ENCODE assay signal across 8 cellular contexts in the genomic region with DNA sequence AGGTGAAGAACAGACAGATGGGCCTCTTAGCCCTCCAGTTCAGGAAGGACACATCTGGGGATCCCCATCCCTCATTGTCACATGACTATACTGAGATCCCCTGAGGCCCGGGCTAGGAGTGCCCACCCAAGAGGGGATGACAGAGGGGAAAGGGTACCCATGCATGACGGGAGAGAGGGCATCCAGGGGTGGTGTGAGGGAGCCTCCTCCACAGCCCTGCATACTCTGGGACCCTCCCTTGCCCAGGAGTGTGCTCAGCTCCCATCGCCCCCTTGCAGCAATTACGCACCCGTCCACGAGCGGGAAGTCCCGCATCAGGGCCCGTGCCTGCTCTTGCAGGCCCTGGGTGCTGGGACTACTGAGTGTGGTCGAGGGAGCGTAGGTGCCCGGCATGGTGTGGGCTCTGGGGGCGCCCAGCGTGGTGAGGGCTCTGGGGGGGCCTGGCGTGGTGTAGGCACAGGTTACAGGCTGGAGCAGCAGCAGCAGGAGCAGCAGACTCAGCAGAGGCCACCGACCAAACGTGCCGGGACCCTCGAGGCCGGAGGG.
DNase-seq lines count a peak whose midpoint lies in the region; ATAC-seq and TF ChIP-seq lines count a peak whose summit lies in the region.

No MANE protein-coding gene starts in this region.

- H3K9ac ChIP-seq in parathyroid adenoma = no peak overlapping the region

- no peaks in the 10 kb centered on the region for H3K36me3 ChIP-seq in parathyroid adenoma (ENCODE audit: control insufficient read depth, insufficient read depth, low read length)

- peak overlapping the region; percentile 24 for H3K27ac ChIP-seq in parathyroid adenoma

- H3K36me3 Mint-ChIP-seq in effector memory CD8-positive, alpha-beta T cell (ENCODE audit: insufficient read depth) = peaks cover 13% of the 10 kb centered on the region

- peaks cover 15 to 18% of the 10 kb centered on the region in 2 donors for H3K4me1 Mint-ChIP-seq in effector memory CD8-positive, alpha-beta T cell (ENCODE audit: low read depth in 2 of 2)

- H3K4me2 ChIP-seq in parathyroid adenoma (ENCODE audit: low read length) = peak overlapping the region; percentile 45

- H2AFZ ChIP-seq in parathyroid adenoma = peak overlapping the region; percentile 78

- DNase-seq in GM10248 (ENCODE audit: extremely low spot score) (no peak), NCI-H2227 treated with DMSO at 0.1 percent for 48 hours (lab: John Stamatoyannopoulos, UW) (no peak), GOT3 (lab: John Stamatoyannopoulos, UW) (no peak)
- DNase-seq in effector memory CD8-positive, alpha-beta T cell = no peak
- DNase-seq in stimulated activated CD4-positive, alpha-beta T cell treated with anti-CD3 and anti-CD28 coated beads, Interleukin-15, amount 100 ng/mL, for 24 hours = no peak

- no peaks in the 10 kb centered on the region for H3K27me3 Mint-ChIP-seq in effector memory CD8-positive, alpha-beta T cell

- no peaks in the 10 kb centered on the region for H3K9me3 Mint-ChIP-seq in effector memory CD8-positive, alpha-beta T cell

- CTCF ChIA-PET in GM10248 (lab: Yijun Ruan, JAX) = interaction anchor here (0.6 to 5.3 kb wide), 13 partner anchors 9 to 238 kb away, joined by 3 to 21 read pairs (median 5); a partner anchor contains a TSS

- peak; percentile 9 for TF ChIP-seq CTCF in GM10248 (IDR thresholded peaks at IDR 0.05; ENCODE audit: control extremely low read depth, extremely low read depth, low read depth, missing control alignments)
- TF ChIP-seq CTCF in parathyroid adenoma (IDR thresholded peaks at IDR 0.05) = no peak

- POLR2A ChIA-PET in GM10248 (lab: Yijun Ruan, JAX) = no interaction called here

- H3K79me2 ChIP-seq in parathyroid adenoma = no peaks in the 10 kb centered on the region

- no peaks in the 10 kb centered on the region for H3K27me3 ChIP-seq in parathyroid adenoma (ENCODE audit: control insufficient read depth, insufficient read depth, low read length)

- H3K27ac Mint-ChIP-seq in effector memory CD8-positive, alpha-beta T cell = peak overlapping the region; percentile 93 to 95

- H3K9me3 ChIP-seq in parathyroid adenoma (ENCODE audit: control insufficient read depth, low read length) = no peaks in the 10 kb centered on the region

- no peak overlapping the region for H3K4me3 ChIP-seq in parathyroid adenoma (ENCODE audit: low read depth, low read length)

- no peaks in the 10 kb centered on the region for H3K4me1 ChIP-seq in parathyroid adenoma

- no peak for TF ChIP-seq POLR2A in GM18505 (IDR thresholded peaks at IDR 0.05; ENCODE audit: borderline replicate concordance, extremely low read depth, insufficient read depth, insufficient read length)

- peak overlapping the region; percentile 82 to 83 for H3K4me3 Mint-ChIP-seq in effector memory CD8-positive, alpha-beta T cell

- peak; percentile 10 for ATAC-seq in HG03354 (IDR thresholded peaks at IDR 0.05; ENCODE audit: poor library complexity, severe bottlenecking, unreplicated experiment)
- no peak for ATAC-seq in effector memory CD8-positive, alpha-beta T cell (replicated peaks)
- ATAC-seq in GM18505 (IDR thresholded peaks at IDR 0.05; ENCODE audit: unreplicated experiment) = no peak
